In genomic region chr16:80480664-80481063, GRCh38 we compare ENCODE assay signal across 1 cellular context.
TF ChIP-seq lines count a peak whose summit lies in the region.

No MANE protein-coding gene starts in this region.

TF ChIP-seq in GM23338, 12 proteins besides CTCF, POLR2A, EP300 and RAD21 (continued from another document):
- no peak for TF ChIP-seq ZNF462 (CRISPR knock-in tag; IDR thresholded peaks at IDR 0.05)
- no peak for TF ChIP-seq ZNF331 (CRISPR knock-in tag; IDR thresholded peaks at IDR 0.05; ENCODE audit: low read depth)
- TF ChIP-seq JUNB (IDR thresholded peaks at IDR 0.05; ENCODE audit: unreplicated experiment): no peak
- no peak for TF ChIP-seq NANOG (IDR thresholded peaks at IDR 0.05; ENCODE audit: borderline replicate concordance)
- TF ChIP-seq STAT1 (IDR thresholded peaks at IDR 0.05; ENCODE audit: unreplicated experiment): no peak
- no peak for TF ChIP-seq ZNF114 (CRISPR knock-in tag; IDR thresholded peaks at IDR 0.05)
